Comparison of ENCODE assay signal across 8 cellular contexts in the genomic region with DNA sequence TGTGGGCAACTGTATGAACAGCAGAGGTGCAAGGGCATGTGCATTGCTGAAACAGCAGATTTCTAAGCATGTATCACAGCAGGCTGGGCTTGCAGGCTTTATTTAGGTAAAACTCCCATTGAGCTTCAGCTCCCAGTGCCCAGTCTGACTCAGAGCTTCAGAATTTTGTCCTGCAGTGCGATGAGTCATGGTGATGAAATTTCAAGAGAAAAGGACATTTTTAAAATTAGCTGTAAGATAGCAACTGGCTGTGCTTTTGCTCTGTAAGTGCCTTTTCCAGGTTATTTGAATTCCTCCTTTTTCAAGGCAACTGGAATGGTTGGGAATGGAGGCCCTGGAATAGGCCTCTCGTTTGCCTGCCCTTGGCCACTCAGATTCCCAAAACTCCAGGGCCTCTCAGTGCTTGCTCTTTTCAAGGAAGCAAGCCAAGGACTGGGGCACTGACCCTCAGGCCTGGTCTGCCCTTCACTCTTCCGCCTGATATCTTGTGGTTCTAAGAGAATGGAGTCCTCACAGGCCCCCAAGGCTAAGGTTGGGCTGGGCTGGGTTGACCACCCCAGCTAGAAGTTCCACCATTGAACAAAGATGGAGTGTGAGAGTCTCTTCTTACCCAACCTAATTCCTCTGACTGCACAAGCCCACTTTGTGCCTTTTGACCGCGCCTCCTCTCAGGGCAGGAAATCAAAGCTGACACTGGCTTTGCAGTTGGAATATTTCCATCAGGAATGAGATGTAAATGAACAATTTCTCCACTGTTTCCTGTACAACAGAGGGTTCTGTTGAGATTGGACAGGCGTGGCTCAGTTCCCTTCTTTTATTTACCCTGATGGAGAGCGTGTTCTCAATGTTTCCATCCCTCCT. TPM values are rescaled to one million over a fixed set of nuclear protein-coding genes. Genes with fewer than 3 reads are reported as not detected.
DNase-seq lines count a peak whose midpoint lies in the region; ATAC-seq and TF ChIP-seq lines count a peak whose summit lies in the region.

No MANE protein-coding gene starts in this region.

- H3K27me3 ChIP-seq in neuron (ENCODE audit: insufficient read depth, low read length) (no peaks in the 10 kb centered on the region), Karpas-422 (ENCODE audit: low read length) (0 out of 2 replicates have a peak, but pooled peaks cover 3% of the 10 kb centered on the region)

- DNase-seq in activated T-cell treated with anti-CD3 and anti-CD28 coated beads for 24 hours (ENCODE audit: low read depth) = peak; percentile 11
- DNase-seq in activated T-cell treated with anti-CD3 and anti-CD28 coated beads for 4 hours = no peak
- peak; percentile 98 for DNase-seq in fibroblast of peridontal ligament (ENCODE audit: extremely low read depth)
- no peak for DNase-seq in Karpas-422
- DNase-seq in DMS 273 treated with DMSO at 0.1 percent for 48 hours (lab: John Stamatoyannopoulos, UW) = no peak
- no peak for DNase-seq in KG1 (lab: John Stamatoyannopoulos, UW)

- no peaks in the 10 kb centered on the region for H3K9me2 ChIP-seq in Karpas-422 (replicated peaks; ENCODE audit: insufficient read depth, low read length)

- no peak overlapping the region for H3K9ac ChIP-seq in Karpas-422 (ENCODE audit: low read length)

- no peak overlapping the region for H3K4me3 ChIP-seq in neuron (ENCODE audit: low read length)
- no peak overlapping the region for H3K4me3 ChIP-seq in Karpas-422 (ENCODE audit: low read length)

- ATAC-seq in SK-N-SH treated with all-trans-retinoic acid at 6 μM for 48 hours = peak; percentile 60

- no peak overlapping the region for H3K27ac ChIP-seq in Karpas-422 (ENCODE audit: low read length)

- no peaks in the 10 kb centered on the region for H3K36me3 ChIP-seq in neuron (ENCODE audit: insufficient read depth, low read length)
- H3K36me3 ChIP-seq in Karpas-422 (ENCODE audit: insufficient read depth, low read length) = no peaks in the 10 kb centered on the region

- peak overlapping the region; percentile 20 for H2AFZ ChIP-seq in neuron (ENCODE audit: low read depth, low read length)
- H2AFZ ChIP-seq in Karpas-422 (ENCODE audit: low read length) = no peak overlapping the region

- no peaks in the 10 kb centered on the region for H3K79me2 ChIP-seq in Karpas-422 (ENCODE audit: low read length)

- peaks cover 42% of the 10 kb centered on the region for H3K4me1 ChIP-seq in neuron (ENCODE audit: insufficient read depth, low read length)
- no peaks in the 10 kb centered on the region for H3K4me1 ChIP-seq in Karpas-422 (ENCODE audit: low read length)

- no peak overlapping the region for H3K4me2 ChIP-seq in Karpas-422 (ENCODE audit: low read depth, low read length, poor library complexity, severe bottlenecking)

- H3K9me3 ChIP-seq in neuron (ENCODE audit: low read length) (no peaks in the 10 kb centered on the region), Karpas-422 (ENCODE audit: low read length) (no peaks in the 10 kb centered on the region)

- H4K20me1 ChIP-seq in Karpas-422 (ENCODE audit: insufficient read depth, low read depth, low read length) = no peaks in the 10 kb centered on the region

TF ChIP-seq in SK-N-SH treated with all-trans-retinoic acid at 6 μM for 48 hours, 23 proteins besides CTCF, POLR2A, EP300 and RAD21:
- TF ChIP-seq ISL1 (CRISPR knock-in tag; IDR thresholded peaks at IDR 0.05) = peak; percentile 82
- no peak for TF ChIP-seq GLIS3 (CRISPR knock-in tag; IDR thresholded peaks at IDR 0.05)
- TF ChIP-seq ZFP3 (CRISPR knock-in tag; IDR thresholded peaks at IDR 0.05) = peak; percentile 69; the same call in 1 of the 2 replicates
- TF ChIP-seq TOX (CRISPR knock-in tag; IDR thresholded peaks at IDR 0.05; ENCODE audit: borderline replicate concordance) = no peak
- TF ChIP-seq CSDC2 (CRISPR knock-in tag; IDR thresholded peaks at IDR 0.05) = peak; percentile 81; the same call in 1 of the 2 replicates
- no peak for TF ChIP-seq ZNF565 (CRISPR knock-in tag; conservative IDR thresholded peaks at IDR 0.05; ENCODE audit: low read depth)
- no peak for TF ChIP-seq TCF4 (CRISPR knock-in tag; IDR thresholded peaks at IDR 0.05; ENCODE audit: borderline replicate concordance)
- no peak for TF ChIP-seq ARNTL (CRISPR knock-in tag; IDR thresholded peaks at IDR 0.05; ENCODE audit: borderline replicate concordance, low read depth)
- no peak for TF ChIP-seq OSR1 (CRISPR knock-in tag; IDR thresholded peaks at IDR 0.05)
- TF ChIP-seq ZC3H10 (CRISPR knock-in tag; IDR thresholded peaks at IDR 0.05) = no peak

RNA-seq across cellular contexts. Expression of a gene that starts 59.5 kb away (rescaled TPM):
- total RNA-seq in Karpas-422 (2014; rRNA removed; shearing (Covaris generic); ENCODE audit: low replicate concordance) = not detected in 2 replicates

Comparison
In these comparisons a context has a peak if more than half of its experiments do, and no peak if none do; other contexts are left out.
1. DNase-seq: peak in activated T-cell treated with anti-CD3 and anti-CD28 coated beads for 24 hours (single experiment) and fibroblast of peridontal ligament (single experiment); none in activated T-cell treated with anti-CD3 and anti-CD28 coated beads for 4 hours (single experiment), Karpas-422 (single experiment), DMS 273 treated with DMSO at 0.1 percent for 48 hours (single experiment) and KG1 (single experiment).